Comparison of ENCODE assay signal across 8 cellular contexts in the genomic region with DNA sequence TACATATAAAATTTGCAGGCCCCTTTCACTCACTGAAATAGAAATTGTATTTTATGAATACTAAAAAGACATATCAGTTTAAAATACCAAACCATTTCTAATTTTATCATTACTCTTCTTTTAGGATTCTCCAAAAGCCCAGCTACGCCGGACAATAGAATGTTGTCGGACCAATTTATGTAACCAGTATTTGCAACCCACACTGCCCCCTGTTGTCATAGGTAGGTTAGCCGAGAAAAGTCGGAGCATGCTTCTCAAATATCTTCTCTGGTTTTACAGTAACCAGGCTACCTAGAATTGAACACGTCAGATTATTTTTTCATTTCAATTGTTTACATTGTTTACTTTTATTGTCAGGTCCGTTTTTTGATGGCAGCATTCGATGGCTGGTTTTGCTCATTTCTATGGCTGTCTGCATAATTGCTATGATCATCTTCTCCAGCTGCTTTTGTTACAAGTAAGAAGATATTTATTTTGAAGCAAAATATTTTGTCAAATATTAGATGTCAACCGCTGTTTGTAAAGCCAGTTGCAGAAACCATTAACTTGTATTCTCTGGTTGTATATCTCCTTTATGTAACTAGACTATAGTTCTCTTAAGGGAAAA. TPM values are rescaled to one million over a fixed set of nuclear protein-coding genes. Genes with fewer than 3 reads are reported as not detected.
DNase-seq lines count a peak whose midpoint lies in the region; ATAC-seq, FAIRE-seq and TF ChIP-seq lines count a peak whose summit lies in the region.

No MANE protein-coding gene starts in this region.

- peak; percentile 58 to 64 (median 61) for TF ChIP-seq CTCF in keratinocyte (optimal IDR thresholded peaks at IDR 0.05 in 1 of 3, IDR thresholded peaks at IDR 0.05 in 1 of 3, conservative IDR thresholded peaks at IDR 0.05 in 1 of 3; ENCODE audit: extremely low read depth in 1 of 3, insufficient read depth in 2 of 3, low read length in 3 of 3)

- no peak overlapping the region for H3K9ac ChIP-seq in keratinocyte (ENCODE audit: control insufficient read depth, extremely low read depth, insufficient read depth, low read length)

- peak; percentile 74 for FAIRE-seq in keratinocyte (lab: Jason Lieb, UNC)

- dilution Hi-C loops in keratinocyte (cut with MboI; ENCODE audit: extremely low pct_ligation_motif_present, low sequenced_read_pairs): no loop called here

- H3K4me3 ChIP-seq in keratinocyte (ENCODE audit: control insufficient read depth in 2 of 3, extremely low read depth in 1 of 3, insufficient read depth in 2 of 3, low read depth in 1 of 3, low read length in 3 of 3): no peak overlapping the region

- H3K27ac ChIP-seq in caudate nucleus (ENCODE audit: low read depth, low read length): no peak overlapping the region
- H3K27ac ChIP-seq in keratinocyte (ENCODE audit: control insufficient read depth, insufficient read depth, low read length): no peak overlapping the region

- DNase-seq in NCI-H1436 (lab: John Stamatoyannopoulos, UW) (peak; percentile 61), NCI-H1436 treated with DMSO at 0.1 percent for 48 hours (lab: John Stamatoyannopoulos, UW) (no peak), KBM-7 (peak; percentile 65), caudate nucleus (lab: John Stamatoyannopoulos, UW) (peak in 47 of 61 donors; percentile 1 to 73 (median 30)), keratinocyte (ENCODE audit: low read depth, low spot score) (no peak)
- DNase-seq in stimulated activated CD4-positive, alpha-beta T cell treated with anti-CD3 and anti-CD28 coated beads, Interleukin-1b, Interleukin-23, amount 100 ng/mL, for 48 hours: peak; percentile 18

- no peaks in the 10 kb centered on the region for H4K20me1 ChIP-seq in keratinocyte (ENCODE audit: control insufficient read depth, extremely low read depth, insufficient read depth, low read length)

- H3K79me2 ChIP-seq in keratinocyte (ENCODE audit: control insufficient read depth, insufficient read depth, low read length): no peaks in the 10 kb centered on the region

- H3K4me2 ChIP-seq in keratinocyte (ENCODE audit: control insufficient read depth, extremely low read depth, insufficient read depth, low read depth, low read length): no peak overlapping the region

- H3K4me1 ChIP-seq in keratinocyte (ENCODE audit: control insufficient read depth, extremely low read depth, insufficient read depth, low read length): no peaks in the 10 kb centered on the region

- peaks cover 4 to 9% of the 10 kb centered on the region in 2 experiments for H3K36me3 ChIP-seq in keratinocyte (ENCODE audit: control insufficient read depth in 2 of 2, extremely low read depth in 1 of 2, insufficient read depth in 2 of 2, low read length in 2 of 2)

- in situ Hi-C loops in KBM-7 (cut with MboI; ENCODE audit: low pct_unique_long_range_greater_than_20kb, low sequenced_read_pairs): loop anchor here (25.0 kb wide), 1 partner anchor 187 kb away; no protein-coding TSS in a partner anchor

- H2AFZ ChIP-seq in keratinocyte (ENCODE audit: control insufficient read depth, low read length): no peak overlapping the region

- ATAC-seq in SK-N-SH treated with all-trans-retinoic acid at 6 μM for 48 hours (peak; percentile 94), GM21737 (IDR thresholded peaks at IDR 0.05; ENCODE audit: unreplicated experiment) (no peak)

- no peaks in the 10 kb centered on the region for H3K9me1 ChIP-seq in keratinocyte (ENCODE audit: control insufficient read depth, extremely low read depth, insufficient read depth, low read length)

- no peaks in the 10 kb centered on the region for H3K27me3 ChIP-seq in keratinocyte (ENCODE audit: control insufficient read depth, extremely low read depth, insufficient read depth, low read length)

- no peaks in the 10 kb centered on the region for H3K9me3 ChIP-seq in keratinocyte (ENCODE audit: control insufficient read depth, low read depth, low read length)

TF ChIP-seq in SK-N-SH treated with all-trans-retinoic acid at 6 μM for 48 hours, 23 proteins besides CTCF, POLR2A, EP300 and RAD21 (continues in another document):
- TF ChIP-seq ZFP3 (CRISPR knock-in tag; IDR thresholded peaks at IDR 0.05): no peak
- TF ChIP-seq OSR1 (CRISPR knock-in tag; IDR thresholded peaks at IDR 0.05): no peak
- TF ChIP-seq ZNF70 (CRISPR knock-in tag; IDR thresholded peaks at IDR 0.05): no peak
- no peak for TF ChIP-seq ZNF565 (CRISPR knock-in tag; conservative IDR thresholded peaks at IDR 0.05; ENCODE audit: low read depth)
- TF ChIP-seq TCF4 (CRISPR knock-in tag; IDR thresholded peaks at IDR 0.05; ENCODE audit: borderline replicate concordance): no peak
- TF ChIP-seq, protein P1, sequence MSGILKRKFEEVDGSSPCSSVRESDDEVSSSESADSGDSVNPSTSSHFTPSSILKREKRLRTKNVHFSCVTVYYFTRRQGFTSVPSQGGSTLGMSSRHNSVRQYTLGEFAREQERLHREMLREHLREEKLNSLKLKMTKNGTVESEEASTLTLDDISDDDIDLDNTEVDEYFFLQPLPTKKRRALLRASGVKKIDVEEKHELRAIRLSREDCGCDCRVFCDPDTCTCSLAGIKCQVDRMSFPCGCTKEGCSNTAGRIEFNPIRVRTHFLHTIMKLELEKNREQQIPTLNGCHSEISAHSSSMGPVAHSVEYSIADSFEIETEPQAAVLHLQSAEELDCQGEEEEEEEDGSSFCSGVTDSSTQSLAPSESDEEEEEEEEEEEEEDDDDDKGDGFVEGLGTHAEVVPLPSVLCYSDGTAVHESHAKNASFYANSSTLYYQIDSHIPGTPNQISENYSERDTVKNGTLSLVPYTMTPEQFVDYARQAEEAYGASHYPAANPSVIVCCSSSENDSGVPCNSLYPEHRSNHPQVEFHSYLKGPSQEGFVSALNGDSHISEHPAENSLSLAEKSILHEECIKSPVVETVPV (CRISPR knock-in tag; IDR thresholded peaks at IDR 0.05): no peak
- TF ChIP-seq ISL1 (CRISPR knock-in tag; IDR thresholded peaks at IDR 0.05): no peak
- TF ChIP-seq TOX (CRISPR knock-in tag; IDR thresholded peaks at IDR 0.05; ENCODE audit: borderline replicate concordance): no peak
- TF ChIP-seq, protein P2, sequence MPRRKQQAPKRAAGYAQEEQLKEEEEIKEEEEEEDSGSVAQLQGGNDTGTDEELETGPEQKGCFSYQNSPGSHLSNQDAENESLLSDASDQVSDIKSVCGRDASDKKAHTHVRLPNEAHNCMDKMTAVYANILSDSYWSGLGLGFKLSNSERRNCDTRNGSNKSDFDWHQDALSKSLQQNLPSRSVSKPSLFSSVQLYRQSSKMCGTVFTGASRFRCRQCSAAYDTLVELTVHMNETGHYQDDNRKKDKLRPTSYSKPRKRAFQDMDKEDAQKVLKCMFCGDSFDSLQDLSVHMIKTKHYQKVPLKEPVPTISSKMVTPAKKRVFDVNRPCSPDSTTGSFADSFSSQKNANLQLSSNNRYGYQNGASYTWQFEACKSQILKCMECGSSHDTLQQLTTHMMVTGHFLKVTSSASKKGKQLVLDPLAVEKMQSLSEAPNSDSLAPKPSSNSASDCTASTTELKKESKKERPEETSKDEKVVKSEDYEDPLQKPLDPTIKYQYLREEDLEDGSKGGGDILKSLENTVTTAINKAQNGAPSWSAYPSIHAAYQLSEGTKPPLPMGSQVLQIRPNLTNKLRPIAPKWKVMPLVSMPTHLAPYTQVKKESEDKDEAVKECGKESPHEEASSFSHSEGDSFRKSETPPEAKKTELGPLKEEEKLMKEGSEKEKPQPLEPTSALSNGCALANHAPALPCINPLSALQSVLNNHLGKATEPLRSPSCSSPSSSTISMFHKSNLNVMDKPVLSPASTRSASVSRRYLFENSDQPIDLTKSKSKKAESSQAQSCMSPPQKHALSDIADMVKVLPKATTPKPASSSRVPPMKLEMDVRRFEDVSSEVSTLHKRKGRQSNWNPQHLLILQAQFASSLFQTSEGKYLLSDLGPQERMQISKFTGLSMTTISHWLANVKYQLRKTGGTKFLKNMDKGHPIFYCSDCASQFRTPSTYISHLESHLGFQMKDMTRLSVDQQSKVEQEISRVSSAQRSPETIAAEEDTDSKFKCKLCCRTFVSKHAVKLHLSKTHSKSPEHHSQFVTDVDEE (CRISPR knock-in tag; IDR thresholded peaks at IDR 0.05): no peak
- TF ChIP-seq, protein P3, sequence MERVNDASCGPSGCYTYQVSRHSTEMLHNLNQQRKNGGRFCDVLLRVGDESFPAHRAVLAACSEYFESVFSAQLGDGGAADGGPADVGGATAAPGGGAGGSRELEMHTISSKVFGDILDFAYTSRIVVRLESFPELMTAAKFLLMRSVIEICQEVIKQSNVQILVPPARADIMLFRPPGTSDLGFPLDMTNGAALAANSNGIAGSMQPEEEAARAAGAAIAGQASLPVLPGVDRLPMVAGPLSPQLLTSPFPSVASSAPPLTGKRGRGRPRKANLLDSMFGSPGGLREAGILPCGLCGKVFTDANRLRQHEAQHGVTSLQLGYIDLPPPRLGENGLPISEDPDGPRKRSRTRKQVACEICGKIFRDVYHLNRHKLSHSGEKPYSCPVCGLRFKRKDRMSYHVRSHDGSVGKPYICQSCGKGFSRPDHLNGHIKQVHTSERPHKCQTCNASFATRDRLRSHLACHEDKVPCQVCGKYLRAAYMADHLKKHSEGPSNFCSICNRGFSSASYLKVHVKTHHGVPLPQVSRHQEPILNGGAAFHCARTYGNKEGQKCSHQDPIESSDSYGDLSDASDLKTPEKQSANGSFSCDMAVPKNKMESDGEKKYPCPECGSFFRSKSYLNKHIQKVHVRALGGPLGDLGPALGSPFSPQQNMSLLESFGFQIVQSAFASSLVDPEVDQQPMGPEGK (CRISPR knock-in tag; IDR thresholded peaks at IDR 0.05; ENCODE audit: borderline replicate concordance): no peak

RNA-seq across cellular contexts. Expression of a gene that starts 57.6 kb away (rescaled TPM):
- polyA plus RNA-seq in keratinocyte: 11.7 to 13.9 TPM (median 13.8 TPM) in 3 replicates
- polyA plus RNA-seq in keratinocyte (2011; ENCODE audit: low read depth): 6.7 TPM
- 6.6 and 10.0 TPM in 2 replicates for polyA plus RNA-seq in keratinocyte (2011; cell fraction: cytosol; rRNA removed)
- 16.3 and 22.2 TPM in 2 replicates for polyA plus RNA-seq in keratinocyte (2011; cell fraction: nucleus; rRNA removed)
- 7.9 and 15.5 TPM in 2 replicates for polyA plus RNA-seq in keratinocyte (2012; ENCODE audit: low replicate concordance)
- polyA minus RNA-seq in keratinocyte: 12.8 to 27.4 TPM (median 16.6 TPM) in 3 replicates
- 8.6 TPM for polyA minus RNA-seq in keratinocyte (2011; cell fraction: cytosol; rRNA and poly(A)+ RNA removed)
- polyA minus RNA-seq in keratinocyte (2011; cell fraction: nucleus; rRNA and poly(A)+ RNA removed): 15.6 and 18.8 TPM in 2 replicates

RNA-seq across cellular contexts. Expression of a gene that starts 58.6 kb away (rescaled TPM):
- 6.8 to 13.1 TPM (median 7.2 TPM) in 3 replicates for polyA plus RNA-seq in keratinocyte
- 3.0 TPM for polyA plus RNA-seq in keratinocyte (2011; ENCODE audit: low read depth)
- 8.3 and 15.1 TPM in 2 replicates for polyA plus RNA-seq in keratinocyte (2011; cell fraction: cytosol; rRNA removed)
- polyA plus RNA-seq in keratinocyte (2011; cell fraction: nucleus; rRNA removed): 4.4 and 4.6 TPM in 2 replicates
- 7.6 and 14.8 TPM in 2 replicates for polyA plus RNA-seq in keratinocyte (2012; ENCODE audit: low replicate concordance)
- 1.6 to 3.5 TPM in 2 of 3 replicates, not detected in the other for polyA minus RNA-seq in keratinocyte
- 9.0 TPM for polyA minus RNA-seq in keratinocyte (2011; cell fraction: cytosol; rRNA and poly(A)+ RNA removed)
- polyA minus RNA-seq in keratinocyte (2011; cell fraction: nucleus; rRNA and poly(A)+ RNA removed): 0.74 TPM in 1 of 2 replicates, not detected in the other

Comparison
In these comparisons a context has a peak if more than half of its experiments do, and no peak if none do; other contexts are left out.
1. DNase-seq: peak in NCI-H1436 (single experiment), KBM-7 (single experiment), caudate nucleus (47 of 61) and stimulated activated CD4-positive, alpha-beta T cell treated with anti-CD3 and anti-CD28 coated beads, Interleukin-1b, Interleukin-23, amount 100 ng/mL, for 48 hours (single experiment); none in NCI-H1436 treated with DMSO at 0.1 percent for 48 hours (single experiment) and keratinocyte (single experiment).